ENCODE assay signal across 2 cellular contexts in the genomic region with DNA sequence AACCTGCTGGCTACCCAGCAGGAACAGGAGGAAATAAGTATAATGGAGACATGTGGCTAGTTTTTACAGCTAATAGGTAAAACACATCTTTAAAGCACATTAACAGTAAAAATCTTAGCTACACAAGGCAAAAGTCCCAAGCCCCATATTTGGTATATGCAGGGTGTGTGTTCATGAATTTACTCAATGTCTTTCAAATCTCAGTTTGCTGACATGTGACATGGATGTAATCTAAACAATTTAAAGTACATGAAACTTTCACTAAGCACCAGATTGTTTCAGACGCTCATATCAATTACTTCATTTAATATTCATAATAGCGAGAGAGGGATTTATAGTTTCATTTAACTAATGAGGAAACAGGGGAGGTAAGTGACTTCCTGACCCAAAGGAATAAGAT.
TF ChIP-seq lines count a peak whose summit lies in the region.

No MANE protein-coding gene starts in this region.

TF ChIP-seq in HCT116, 20 proteins besides CTCF, POLR2A, EP300 and RAD21:
- TF ChIP-seq JUND (IDR thresholded peaks at IDR 0.05) = 0 out of 2 replicates have a peak, but pooled peaks have one; percentile 11
- TF ChIP-seq EZH2phosphoT487 (IDR thresholded peaks at IDR 0.05; ENCODE audit: borderline replicate concordance) = no peak

TF ChIP-seq in GM12878, 131 proteins besides CTCF, POLR2A, EP300 and RAD21:
- TF ChIP-seq MTA3 (IDR thresholded peaks at IDR 0.05; ENCODE audit: borderline replicate concordance, low read length) = 0 out of 2 replicates have a peak, but pooled peaks have one; percentile 2
- TF ChIP-seq SRF (IDR thresholded peaks at IDR 0.05; ENCODE audit: low read depth in 2 of 2, low read length in 2 of 2) = 0 out of 4 replicates have a peak, but pooled peaks of 1 of the 2 experiments have one; percentile 76
- TF ChIP-seq USF1 (IDR thresholded peaks at IDR 0.05; ENCODE audit: borderline replicate concordance, extremely low read length, insufficient read depth, low read depth, low read length) = no peak
- peak; percentile 52; the same call in 1 of the 2 replicates for TF ChIP-seq RAD51 (IDR thresholded peaks at IDR 0.05)
- TF ChIP-seq TAF1 (IDR thresholded peaks at IDR 0.05; ENCODE audit: borderline replicate concordance, low read depth, low read length) = no peak
- TF ChIP-seq PKNOX1 (IDR thresholded peaks at IDR 0.05) = peak; percentile 25; the same call in 1 of the 2 replicates
